In genomic region chr5:92868442-92868841, GRCh38 we compare ENCODE assay signal across 35 cellular contexts.
"Had no signal": no experiment of that assay in that cellular context is flagged by ENCODE, and none has a peak within 500 bp of the region (broad histone marks: within the 10 kb centered on the region; RNA-seq: fewer than 3 reads in every experiment).

No MANE protein-coding gene starts in this region.

- H3K36me3 ChIP-seq: MG63 had no signal

- DNase-seq: Kasumi-1, MG63, MM.1S, MV-4-11, NCI-H1048, NCI-H1092, NCI-H1092 treated with DMSO at 0.1 percent for 48 hours, NCI-H1105, NCI-H1105 treated with DMSO at 0.1 percent for 48 hours, NCI-H1417, NCI-H1417 treated with DMSO at 0.1 percent for 48 hours, NCI-H1436, NCI-H1436 treated with DMSO at 0.1 percent for 48 hours, NCI-H146, NCI-H1694, NCI-H1694 treated with DMSO at 0.1 percent for 48 hours, NCI-H187, NCI-H187 treated with DMSO at 0.1 percent for 48 hours, NCI-H1930, NCI-H2029, NCI-H2029 treated with DMSO at 0.1 percent for 48 hours, NCI-H2081, NCI-H2081 treated with DMSO at 0.1 percent for 48 hours, NCI-H2107, NCI-H2171, NCI-H2171 treated with DMSO at 0.1 percent for 48 hours, NCI-H2227 treated with DMSO at 0.1 percent for 48 hours, NCI-H226, NCI-H345, NCI-H446, NCI-H446 treated with DMSO at 0.1 percent for 48 hours, NCI-H510A, NCI-H510A treated with DMSO at 0.1 percent for 48 hours, NCI-H524, NCI-H524 treated with DMSO at 0.1 percent for 48 hours had no signal

- H3K27me3 ChIP-seq: MG63 had no signal

- H3K4me3 ChIP-seq: MG63 had no signal
